8 cellular contexts compared by ENCODE assay signal in the genomic region with DNA sequence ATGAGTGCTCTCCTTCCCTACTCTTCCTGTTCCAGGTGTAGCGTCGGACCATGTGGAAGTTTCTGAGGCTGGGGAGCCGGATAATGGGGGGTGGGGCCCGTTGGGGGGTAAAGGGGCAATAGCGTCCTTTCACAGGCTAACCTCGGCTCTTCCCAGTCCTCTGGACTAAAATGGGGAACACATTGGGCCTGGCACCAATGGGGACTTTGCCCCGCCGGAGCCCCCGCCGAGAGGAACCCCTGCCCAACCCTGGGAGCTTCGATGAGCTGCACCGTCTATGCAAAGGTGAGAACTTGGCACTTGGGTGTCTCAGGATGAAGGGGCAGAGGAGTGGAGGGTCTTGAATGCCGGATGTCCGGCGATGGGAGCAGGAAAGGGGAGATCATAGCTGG. TPM values are rescaled to one million over a fixed set of nuclear protein-coding genes. Genes with fewer than 3 reads are reported as not detected.
DNase-seq lines count a peak whose midpoint lies in the region; ATAC-seq and TF ChIP-seq lines count a peak whose summit lies in the region.

No MANE protein-coding gene starts in this region.

- peak overlapping the region; percentile 42 to 93 (median 68) for H3K4me3 ChIP-seq in spleen

- peak overlapping the region; percentile 86 for H3K27ac Mint-ChIP-seq in activated CD4-positive, alpha-beta memory T cell treated with anti-CD3 and anti-CD28 coated beads for 36 hours

- intact Hi-C loops in activated CD4-positive, alpha-beta memory T cell treated with anti-CD3 and anti-CD28 coated beads for 36 hours (cut with micrococcal nuclease), result no loop called here
- intact Hi-C loops in left ventricle myocardium superior (cut with micrococcal nuclease) (loop anchor here (10.0 kb wide), 2 partner anchors 78 to 158 kb away; partner anchors contain the start of gene MPZ), spleen (cut with DNase I; ENCODE audit: low total_unique reads) (loop anchor here (5.0 kb wide), 2 partner anchors 71 to 146 kb away; no protein-coding TSS in a partner anchor)

- CTCF ChIA-PET in activated CD4-positive, alpha-beta memory T cell treated with anti-CD3 and anti-CD28 coated beads for 36 hours (lab: Charles Lee), result interaction anchor here (0.6 to 11.6 kb wide), 36 partner anchors 8 to 179 kb away, joined by 3 to 213 read pairs (median 9); partner anchors contain the start of genes ADAMTS4, ARHGAP30, B4GALT3 and CFAP126

- POLR2A ChIA-PET in activated CD4-positive, alpha-beta memory T cell treated with anti-CD3 and anti-CD28 coated beads for 36 hours (lab: Charles Lee), result interaction anchor here (0.8 to 2.3 kb wide), 10 partner anchors 15 to 174 kb away, joined by 3 to 20 read pairs (median 4); partner anchors contain the start of genes NDUFS2, NIT1, PFDN2 and PPOX

- peak overlapping the region; percentile 100 for H3K4me3 Mint-ChIP-seq in activated CD4-positive, alpha-beta memory T cell treated with anti-CD3 and anti-CD28 coated beads for 36 hours

- no peak for TF ChIP-seq POLR2A in spleen (IDR thresholded peaks at IDR 0.05)

- peaks cover 22 to 42% (median 30%) of the 10 kb centered on the region in 6 donors for H3K4me1 ChIP-seq in spleen
- peaks cover 13% of the 10 kb centered on the region for H3K4me1 ChIP-seq in foreskin keratinocyte

- H3K27me3 ChIP-seq in spleen (replicated peaks in 1 of 7) (peaks cover 0 to 15% (median 0%) of the 10 kb centered on the region in 7 donors), foreskin keratinocyte (no peaks in the 10 kb centered on the region)

- no peaks in the 10 kb centered on the region for H3K9me3 Mint-ChIP-seq in activated CD4-positive, alpha-beta memory T cell treated with anti-CD3 and anti-CD28 coated beads for 36 hours

- H3K27ac ChIP-seq in spleen (peak overlapping the region in 5 of 8 donors; percentile 69 to 85 (median 79)), foreskin keratinocyte (no peak overlapping the region)

- ATAC-seq in left ventricle myocardium superior, result peak; percentile 2
- ATAC-seq in foreskin keratinocyte, result no peak
- ATAC-seq in left lobe of liver, result no peak

- 4 to 8% (median 8%) methylated on average over 14 to 15 of the region's 15 CpGs for WGBS in spleen, 5 donors

- H3K36me3 Mint-ChIP-seq in activated CD4-positive, alpha-beta memory T cell treated with anti-CD3 and anti-CD28 coated beads for 36 hours, result peaks cover 14% of the 10 kb centered on the region

- H3K4me1 Mint-ChIP-seq in activated CD4-positive, alpha-beta memory T cell treated with anti-CD3 and anti-CD28 coated beads for 36 hours (ENCODE audit: low read depth), result peaks cover 23% of the 10 kb centered on the region

- no peaks in the 10 kb centered on the region for H3K9me3 ChIP-seq in spleen

- DNase-seq in NCI-H345 (lab: John Stamatoyannopoulos, UW) (peak; percentile 12), NCI-H345 treated with DMSO at 0.1 percent for 48 hours (lab: John Stamatoyannopoulos, UW; ENCODE audit: unreplicated experiment) (no peak), left ventricle myocardium superior (no peak), spleen (peak; percentile 79), foreskin keratinocyte (no peak), left lobe of liver (ENCODE audit: low spot score) (no peak), cerebellar nuclear complex (lab: John Stamatoyannopoulos, UW) (no peak)
- DNase-seq in activated CD4-positive, alpha-beta memory T cell treated with anti-CD3 and anti-CD28 coated beads for 36 hours, result peak; percentile 19

- TF ChIP-seq CTCF in spleen (IDR thresholded peaks at IDR 0.05 in 8 of 11, conservative IDR thresholded peaks at IDR 0.05 in 3 of 11) (peak in 1 of 11 experiments; percentile 3), foreskin keratinocyte (conservative IDR thresholded peaks at IDR 0.05) (no peak)

- H3K36me3 ChIP-seq in spleen, result peaks cover 0 to 34% (median 18%) of the 10 kb centered on the region in 6 donors

- H3K27me3 Mint-ChIP-seq in activated CD4-positive, alpha-beta memory T cell treated with anti-CD3 and anti-CD28 coated beads for 36 hours, result no peaks in the 10 kb centered on the region

RNA-seq across cellular contexts. Expression of gene TOMM40L, which starts 0.5 kb away (rescaled TPM):
- total RNA-seq in activated CD4-positive, alpha-beta memory T cell treated with anti-CD3 and anti-CD28 coated beads for 36 hours, result 10 to 100 TPM; 14.8 to 15.4 TPM
- total RNA-seq in left ventricle myocardium superior, result 41.8 TPM
- 10 to 100 TPM in 5 of 7 donors, 1 to 10 TPM in 2; 8.3 to 15.3 (median 10.7) TPM for total RNA-seq in spleen
- 1 to 10 TPM; 6.2 to 8.9 (median 6.5) TPM for polyA plus RNA-seq in spleen
- total RNA-seq in foreskin keratinocyte, result 20.3 and 20.8 TPM in 2 replicates
- polyA plus RNA-seq in foreskin keratinocyte, result 15.3 and 16.5 TPM in 2 replicates
- 6.3 TPM for total RNA-seq in left lobe of liver

RNA-seq across cellular contexts. Expression of gene APOA2, which starts 2.9 kb away (rescaled TPM):
- total RNA-seq in activated CD4-positive, alpha-beta memory T cell treated with anti-CD3 and anti-CD28 coated beads for 36 hours, result not detected
- not detected for total RNA-seq in left ventricle myocardium superior
- not detected for total RNA-seq in spleen
- under 1 TPM in 1 of 3 donors, not detected in 2; 0.29 TPM for polyA plus RNA-seq in spleen
- not detected in 2 replicates for total RNA-seq in foreskin keratinocyte
- polyA plus RNA-seq in foreskin keratinocyte, result not detected in 2 replicates
- total RNA-seq in left lobe of liver, result 4,148 TPM

RNA-seq across cellular contexts. Expression of gene FCER1G, which starts 11.2 kb away (rescaled TPM):
- total RNA-seq in activated CD4-positive, alpha-beta memory T cell treated with anti-CD3 and anti-CD28 coated beads for 36 hours, result 1 to 10 TPM in 1 of 2 experiments, under 1 TPM in 1; 0.99 to 2.0 TPM
- total RNA-seq in left ventricle myocardium superior, result 24.8 TPM
- 100 to 1,000 TPM; 167 to 402 (median 268) TPM for total RNA-seq in spleen
- 100 to 1,000 TPM; 148 to 236 (median 202) TPM for polyA plus RNA-seq in spleen
- 0.27 and 0.35 TPM in 2 replicates for total RNA-seq in foreskin keratinocyte
- polyA plus RNA-seq in foreskin keratinocyte, result 0.27 and 0.43 TPM in 2 replicates
- 13.4 TPM for total RNA-seq in left lobe of liver

RNA-seq across cellular contexts. Expression of gene NR1I3, which starts 11.7 kb away (rescaled TPM):
- not detected for total RNA-seq in activated CD4-positive, alpha-beta memory T cell treated with anti-CD3 and anti-CD28 coated beads for 36 hours
- total RNA-seq in left ventricle myocardium superior (not detected), spleen (not detected), foreskin keratinocyte (not detected in 2 replicates), left lobe of liver (158 TPM)
- polyA plus RNA-seq in spleen (under 1 TPM in 2 of 3 donors, not detected in 1; 0.06 to 0.11 TPM), foreskin keratinocyte (0.07 TPM in 1 of 2 replicates, not detected in the other)

RNA-seq across cellular contexts. Expression of gene NDUFS2, which starts 24.1 kb away (rescaled TPM):
- 100 to 1,000 TPM in 1 of 2 experiments, 10 to 100 TPM in 1; 98.3 to 103 TPM for total RNA-seq in activated CD4-positive, alpha-beta memory T cell treated with anti-CD3 and anti-CD28 coated beads for 36 hours
- total RNA-seq in left ventricle myocardium superior, result 335 TPM
- 100 to 1,000 TPM in 1 of 7 donors, 10 to 100 TPM in 6; 76.5 to 110 (median 88.0) TPM for total RNA-seq in spleen
- polyA plus RNA-seq in spleen, result 10 to 100 TPM; 27.0 to 44.7 (median 34.1) TPM
- 90.5 and 96.5 TPM in 2 replicates for total RNA-seq in foreskin keratinocyte
- polyA plus RNA-seq in foreskin keratinocyte, result 91.8 and 96.5 TPM in 2 replicates
- 106 TPM for total RNA-seq in left lobe of liver

Comparison
In these comparisons a context has a peak if more than half of its experiments do, and no peak if none do; other contexts are left out.
1. DNase-seq: peak in NCI-H345 (single experiment), activated CD4-positive, alpha-beta memory T cell treated with anti-CD3 and anti-CD28 coated beads for 36 hours (single experiment) and spleen (single experiment); none in NCI-H345 treated with DMSO at 0.1 percent for 48 hours (single experiment), left ventricle myocardium superior (single experiment), foreskin keratinocyte (0 of 2), left lobe of liver (single experiment) and cerebellar nuclear complex (0 of 2).
2. RNA of gene APOA2, which starts 2.9 kb away (total RNA-seq): 4,148 TPM in left lobe of liver (single experiment); not detected in activated CD4-positive, alpha-beta memory T cell treated with anti-CD3 and anti-CD28 coated beads for 36 hours, not detected in left ventricle myocardium superior (single experiment), not detected in spleen and not detected in foreskin keratinocyte; every median in the first group is over 1,000 times any median in the second.